In the genomic region with DNA sequence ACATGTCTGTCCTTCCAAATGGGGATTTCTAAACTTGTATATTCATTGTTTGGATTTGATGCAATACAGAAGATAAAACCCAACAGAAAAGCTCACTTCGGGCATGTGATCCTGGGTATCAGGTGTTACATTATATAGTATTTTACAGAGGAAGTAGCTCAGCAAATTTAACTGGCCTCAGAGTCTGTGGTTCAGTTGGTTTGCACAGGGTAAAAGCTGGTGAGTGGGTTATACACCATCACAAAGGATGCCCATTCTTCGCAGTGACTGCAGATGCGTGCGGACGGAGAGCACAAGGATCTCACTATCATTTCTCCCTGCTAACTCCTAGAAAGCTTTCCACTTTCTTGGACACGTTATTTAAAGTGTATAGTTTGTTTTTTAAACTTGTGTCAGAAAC, we compare ENCODE assay signal across 8 cellular contexts.
"Had no signal": no experiment of that assay in that cellular context is flagged by ENCODE, and none has a peak within 500 bp of the region (broad histone marks: within the 10 kb centered on the region; RNA-seq: fewer than 3 reads in every experiment).

No MANE protein-coding gene starts in this region.

- H2AFZ ChIP-seq: GM23248 had no signal

- H3K9ac ChIP-seq: GM23248 had no signal

- H3K27ac ChIP-seq: GM23248, HL-60 had no signal

- ATAC-seq: K562 had no signal

- DNase-seq: GM23248, GOT3, H7, HCEC 1CT, IMR-90, KG1 had no signal

- FAIRE-seq: K562 had no signal

- H3K4me3 ChIP-seq: GM23248, K562 had no signal
